ENCODE assay signal across 1 cellular context in the genomic region with DNA sequence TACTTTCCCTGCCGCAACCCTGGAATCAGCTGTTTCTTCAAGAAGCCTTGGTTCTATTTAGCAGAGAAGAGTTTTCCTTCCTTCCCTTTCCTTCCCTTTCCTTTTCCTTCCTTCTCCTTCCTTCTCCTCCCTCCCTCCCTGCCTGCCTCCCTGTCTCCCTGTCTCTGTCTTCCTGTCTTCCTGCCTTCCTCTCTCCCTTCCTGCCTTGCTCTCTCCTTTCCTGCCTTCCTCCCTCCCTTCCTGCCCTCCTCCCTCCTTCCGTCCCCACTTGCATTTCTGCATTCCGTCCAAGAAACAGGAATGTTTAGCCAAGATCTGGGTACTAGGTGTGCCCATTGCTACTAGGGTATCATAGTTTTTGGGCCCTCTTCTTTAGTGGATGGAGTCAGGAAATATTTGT.
A peak's percentile ranks its signal among the peaks of the same experiment; 100 is the strongest.
TF ChIP-seq lines count a peak whose summit lies in the region.

No MANE protein-coding gene starts in this region.

TF ChIP-seq in H1, 55 proteins besides CTCF, POLR2A, EP300 and RAD21:
- TF ChIP-seq NRF1 (IDR thresholded peaks at IDR 0.05; ENCODE audit: low read depth, low read length) (no peak), HDAC2 (IDR thresholded peaks at IDR 0.05; ENCODE audit: borderline replicate concordance in 1 of 2, low read depth in 2 of 2, low read length in 2 of 2) (no peak), RBBP5 (IDR thresholded peaks at IDR 0.05; ENCODE audit: borderline replicate concordance, low read depth, low read length) (no peak), HDAC6 (IDR thresholded peaks at IDR 0.05; ENCODE audit: low read depth, low read length) (no peak), TEAD4 (IDR thresholded peaks at IDR 0.05; ENCODE audit: low read depth, low read length) (peak; percentile 71; the same call in 1 of the 2 replicates), SUZ12 (IDR thresholded peaks at IDR 0.05; ENCODE audit: low read length) (no peak)
- TF ChIP-seq, protein P1, sequence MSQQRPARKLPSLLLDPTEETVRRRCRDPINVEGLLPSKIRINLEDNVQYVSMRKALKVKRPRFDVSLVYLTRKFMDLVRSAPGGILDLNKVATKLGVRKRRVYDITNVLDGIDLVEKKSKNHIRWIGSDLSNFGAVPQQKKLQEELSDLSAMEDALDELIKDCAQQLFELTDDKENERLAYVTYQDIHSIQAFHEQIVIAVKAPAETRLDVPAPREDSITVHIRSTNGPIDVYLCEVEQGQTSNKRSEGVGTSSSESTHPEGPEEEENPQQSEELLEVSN (IDR thresholded peaks at IDR 0.05) = no peak
